ENCODE assay signal across 1 cellular context in genomic region chr10:35639651-35640311, GRCh38.
TF ChIP-seq lines count a peak whose summit lies in the region.

No MANE protein-coding gene starts in this region.

TF ChIP-seq in IMR-90, 13 proteins besides CTCF, POLR2A, EP300 and RAD21 (continued from another document):
- no peak for TF ChIP-seq ELK1 (IDR thresholded peaks at IDR 0.05; ENCODE audit: borderline replicate concordance, low read depth, low read length)
- TF ChIP-seq MXI1 (IDR thresholded peaks at IDR 0.05; ENCODE audit: borderline replicate concordance, low read depth, low read length) = peak; percentile 56; the same call in 1 of the 2 replicates
